ENCODE assay signal across 8 cellular contexts in genomic region chr7:105808703-105809590, GRCh38.
DNase-seq lines count a peak whose midpoint lies in the region; ATAC-seq and TF ChIP-seq lines count a peak whose summit lies in the region.

No MANE protein-coding gene starts in this region.

- intact Hi-C loops in testis (cut with DNase I; ENCODE audit: low total_unique reads), result no loop called here

- H3K79me2 ChIP-seq in fibroblast of lung (ENCODE audit: control insufficient read depth, insufficient read depth, low read length), result no peaks in the 10 kb centered on the region

- H3K4me1 ChIP-seq in fibroblast of lung (ENCODE audit: control insufficient read depth, extremely low read depth, insufficient read depth, low read length) (peaks cover 20% of the 10 kb centered on the region), testis (no peaks in the 10 kb centered on the region)

- no peaks in the 10 kb centered on the region for H3K9me3 ChIP-seq in fibroblast of lung (ENCODE audit: control insufficient read depth, insufficient read depth, low read depth, low read length)
- no peaks in the 10 kb centered on the region for H3K9me3 ChIP-seq in testis

- in situ Hi-C loops in KBM-7 (cut with MboI; ENCODE audit: low pct_unique_long_range_greater_than_20kb, low sequenced_read_pairs), result no loop called here

- H3K4me3 ChIP-seq in fibroblast of lung (replicated peaks in 1 of 4; ENCODE audit: control extremely low read depth in 1 of 4, insufficient read depth in 1 of 4, low read depth in 3 of 4, low read length in 4 of 4) (no peak overlapping the region), testis (no peak overlapping the region)

- no peak for TF ChIP-seq CTCF in fibroblast of lung (conservative IDR thresholded peaks at IDR 0.05 in 1 of 2, IDR thresholded peaks at IDR 0.05 in 1 of 2; ENCODE audit: low read depth in 1 of 2, low read length in 2 of 2)
- TF ChIP-seq CTCF in testis (IDR thresholded peaks at IDR 0.05), result no peak

- H2AFZ ChIP-seq in fibroblast of lung (ENCODE audit: low read length), result no peak overlapping the region

- TF ChIP-seq POLR2A in testis (IDR thresholded peaks at IDR 0.05), result no peak

- H3K27ac ChIP-seq in fibroblast of lung (ENCODE audit: insufficient read depth, low read length) (no peak overlapping the region), testis (no peak overlapping the region)

- no peaks in the 10 kb centered on the region for H3K27me3 ChIP-seq in fibroblast of lung (ENCODE audit: control insufficient read depth, insufficient read depth, low read length)
- H3K27me3 ChIP-seq in testis, result no peaks in the 10 kb centered on the region

- no peaks in the 10 kb centered on the region for H4K20me1 ChIP-seq in fibroblast of lung (ENCODE audit: control insufficient read depth, extremely low read depth, insufficient read depth, low read length)

- WGBS in testis, 2 donors, result 90 to 92% methylated on average over 8 of the region's 8 CpGs

- H3K36me3 ChIP-seq in fibroblast of lung (ENCODE audit: control insufficient read depth, insufficient read depth, low read length) (no peaks in the 10 kb centered on the region), testis (ENCODE audit: low read depth, missing control alignments) (no peaks in the 10 kb centered on the region)

- ATAC-seq in GM21529 (IDR thresholded peaks at IDR 0.05; ENCODE audit: unreplicated experiment), result peak; percentile 97

- no peak overlapping the region for H3K9ac ChIP-seq in fibroblast of lung (ENCODE audit: insufficient read depth, low read length)

- no peak overlapping the region for H3K4me2 ChIP-seq in fibroblast of lung (ENCODE audit: extremely low read depth, insufficient read depth, low read length)

- peak; percentile 74 for DNase-seq in Daoy (ENCODE audit: low read depth)
- DNase-seq in KBM-7, result peak; percentile 70
- peak; percentile 64 to 87 for DNase-seq in activated CD4-positive, alpha-beta T cell treated with anti-CD3 and anti-CD28 coated beads, Interleukin-2, amount 50 U/mL, for 24 hours (ENCODE audit: low read depth in 1 of 2, low spot score in 1 of 2)
- DNase-seq in fibroblast of lung (ENCODE audit: low read depth in 2 of 2), result peak; percentile 44 to 67
- peak; percentile 57 to 79 for DNase-seq in stimulated activated CD8-positive, alpha-beta memory T cell treated with anti-CD3 and anti-CD28 coated beads, Interleukin-15, amount 100 ng/mL, for 4 hours (ENCODE audit: low read depth in 2 of 2)
- DNase-seq in amniotic stem cell (lab: John Stamatoyannopoulos, UW), result no peak
- DNase-seq in testis, result no peak

Comparison
In these comparisons a context has a peak if more than half of its experiments do, and no peak if none do; other contexts are left out.
1. DNase-seq: peak in Daoy (single experiment), KBM-7 (single experiment), activated CD4-positive, alpha-beta T cell treated with anti-CD3 and anti-CD28 coated beads, Interleukin-2, amount 50 U/mL, for 24 hours (2 of 2), fibroblast of lung (2 of 2) and stimulated activated CD8-positive, alpha-beta memory T cell treated with anti-CD3 and anti-CD28 coated beads, Interleukin-15, amount 100 ng/mL, for 4 hours (2 of 2); none in amniotic stem cell (single experiment) and testis (single experiment).